ENCODE assay signal across 20 cellular contexts in the genomic region with DNA sequence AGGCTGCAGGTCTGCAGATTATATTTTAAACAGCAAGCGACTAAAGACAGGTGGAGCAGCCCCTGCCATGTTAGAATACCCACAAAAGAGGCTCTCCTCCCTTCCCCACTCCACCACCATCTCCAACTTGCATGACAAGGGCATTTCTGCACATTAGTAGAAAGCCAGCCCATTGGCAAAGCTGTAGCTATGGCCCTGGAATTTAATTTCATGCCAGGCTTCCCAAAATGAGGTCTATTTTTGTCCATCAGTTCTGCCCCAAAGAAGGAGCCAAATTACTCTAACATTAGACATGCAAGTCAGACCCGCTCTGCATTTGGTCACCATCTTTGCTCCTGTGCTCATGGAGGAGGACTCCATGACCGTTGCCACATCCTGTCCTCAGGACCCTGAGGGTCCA.
DNase-seq lines count a peak whose midpoint lies in the region; ATAC-seq and TF ChIP-seq lines count a peak whose summit lies in the region.
"Had no signal": no experiment of that assay in that cellular context is flagged by ENCODE, and none has a peak within 500 bp of the region (broad histone marks: within the 10 kb centered on the region; RNA-seq: fewer than 3 reads in every experiment).

No MANE protein-coding gene starts in this region.

- ATAC-seq in HG03097 (IDR thresholded peaks at IDR 0.05; ENCODE audit: low FRiP score, unreplicated experiment): no peak

- H3K4me1 ChIP-seq in BE2C (peaks cover 39% of the 10 kb centered on the region), left ventricle myocardium inferior (peaks cover 58% of the 10 kb centered on the region), sigmoid colon (peaks cover 0 to 56% (median 37%) of the 10 kb centered on the region in 4 donors)

- H3K9me3 ChIP-seq in BE2C (no peaks in the 10 kb centered on the region), left ventricle myocardium inferior (replicated peaks) (no peaks in the 10 kb centered on the region), sigmoid colon (no peaks in the 10 kb centered on the region)
- H3K9me3 ChIP-seq: Caco-2 had no signal

- H3K27me3 ChIP-seq in BE2C: no peaks in the 10 kb centered on the region
- no peaks in the 10 kb centered on the region for H3K27me3 ChIP-seq in left ventricle myocardium inferior (ENCODE audit: low read depth)
- H3K27me3 ChIP-seq in sigmoid colon: no peaks in the 10 kb centered on the region
- H3K27me3 ChIP-seq: MG63 had no signal

- no peak for TF ChIP-seq POLR2A in sigmoid colon (IDR thresholded peaks at IDR 0.05)

- no peak for TF ChIP-seq EP300 in sigmoid colon (IDR thresholded peaks at IDR 0.05)

- no peak for TF ChIP-seq CTCF in BE2C (IDR thresholded peaks at IDR 0.05; ENCODE audit: low read depth, low read length)
- no peak for TF ChIP-seq CTCF in left ventricle myocardium inferior (IDR thresholded peaks at IDR 0.05; ENCODE audit: borderline replicate concordance)
- no peak for TF ChIP-seq CTCF in sigmoid colon (IDR thresholded peaks at IDR 0.05)

- 71 to 75% methylated on average over 3 of the region's 3 CpGs for WGBS in sigmoid colon, 2 donors

- no peaks in the 10 kb centered on the region for H3K36me3 ChIP-seq in BE2C
- H3K36me3 ChIP-seq in left ventricle myocardium inferior: no peaks in the 10 kb centered on the region
- H3K36me3 ChIP-seq in sigmoid colon: no peaks in the 10 kb centered on the region
- H3K36me3 ChIP-seq: MG63 had no signal

- intact Hi-C loops in left ventricle myocardium inferior (cut with micrococcal nuclease): no loop called here
- intact Hi-C loops in sigmoid colon (cut with DNase I): no loop called here

- H3K27ac ChIP-seq in left ventricle myocardium inferior (replicated peaks) (peak overlapping the region; percentile 73), sigmoid colon (peak overlapping the region; percentile 1 to 76 (median 37))

- peak; percentile 43 for DNase-seq in BE2C
- peak; percentile 54 for DNase-seq in cerebellar cortex (ENCODE audit: low spot score)
- DNase-seq in left ventricle myocardium inferior: no peak
- no peak for DNase-seq in sigmoid colon
- no peak for DNase-seq in activated CD4-positive, CD25-positive, alpha-beta regulatory T cell treated with anti-CD3 and anti-CD28 coated beads, Interleukin-2, amount 50 U/mL, for 72 hours
- no peak for DNase-seq in DMS53 (lab: John Stamatoyannopoulos, UW)
- DNase-seq: Caco-2; CD4-positive, CD25-positive, alpha-beta regulatory T cell; DMS153; EL; IMR-90; Karpas-422; MG63; NCI-H1092 treated with DMSO at 0.1 percent for 48 hours; NCI-H1694; NCI-H2107; NCI-H345; NCI-H526; NK-92 treated with Interleukin-12 subunit alpha and Interleukin-12 subunit beta, amount 100 ng/mL, for 24 hours had no signal

- H3K4me3 ChIP-seq in BE2C (ENCODE audit: low read depth, low read length) (no peak overlapping the region), left ventricle myocardium inferior (no peak overlapping the region), sigmoid colon (no peak overlapping the region)
- H3K4me3 ChIP-seq: MG63 had no signal

Comparison
In these comparisons a context has a peak if more than half of its experiments do, and no peak if none do; other contexts are left out.
1. DNase-seq: peak in BE2C (single experiment) and cerebellar cortex (single experiment); none in left ventricle myocardium inferior (single experiment), sigmoid colon (single experiment), activated CD4-positive, CD25-positive, alpha-beta regulatory T cell treated with anti-CD3 and anti-CD28 coated beads, Interleukin-2, amount 50 U/mL, for 72 hours (single experiment) and DMS53 (single experiment).